In genomic region chr14:23436327-23437141, GRCh38 we compare ENCODE assay signal across 16 cellular contexts. TPM values are rescaled to one million over a fixed set of nuclear protein-coding genes. Genes with fewer than 3 reads are reported as not detected.
A peak's percentile ranks its signal among the peaks of the same experiment; 100 is the strongest.
DNase-seq lines count a peak whose midpoint lies in the region; ATAC-seq lines count a peak whose summit lies in the region.
"Had no signal": no experiment of that assay in that cellular context is flagged by ENCODE, and none has a peak within 500 bp of the region (broad histone marks: within the 10 kb centered on the region; RNA-seq: fewer than 3 reads in every experiment).

No MANE protein-coding gene starts in this region.

- no peak for ATAC-seq in GM21529 (IDR thresholded peaks at IDR 0.05; ENCODE audit: unreplicated experiment)
- ATAC-seq: stimulated activated naive CD8-positive, alpha-beta T cell treated with anti-CD3 and anti-CD28 coated beads, Interleukin-15, amount 100 ng/mL, for 72 hours had no signal

- DNase-seq in NCI-H82 (lab: John Stamatoyannopoulos, UW) (peak; percentile 73), left kidney (ENCODE audit: low read depth, low spot score) (peak; percentile 98), renal cortical epithelial cell (ENCODE audit: low read depth) (peak; percentile 41), SIG-M5 treated with dmso at 0.1 percent for 504 hours (lab: John Stamatoyannopoulos, UW; ENCODE audit: unreplicated experiment) (no peak), glomerular visceral epithelial cell (ENCODE audit: extremely low spot score) (no peak), NCI-H510A treated with DMSO at 0.1 percent for 48 hours (lab: John Stamatoyannopoulos, UW) (no peak)
- DNase-seq: CD8-positive, alpha-beta memory T cell; GOT3; NCI-H146; stimulated activated CD4-positive, alpha-beta T cell treated with anti-CD3 and anti-CD28 coated beads, Interleukin-4, amount 100 ng/mL, for 24 hours had no signal

- peak overlapping the region; percentile 84 for H3K27ac ChIP-seq in cingulate gyrus (ENCODE audit: low read depth, low read length)

RNA-seq across cellular contexts. Expression of gene MYH7, which starts 1.1 kb away (rescaled TPM):
- under 0.01 TPM in 1 of 2 replicates, not detected in the other for total RNA-seq in renal cortical epithelial cell
- total RNA-seq: astrocyte; CD8-positive, alpha-beta memory T cell; epithelial cell of proximal tubule; osteoblast had no signal

RNA-seq across cellular contexts. Expression of gene MYH6, which starts 28.5 kb away (rescaled TPM):
- not detected in 2 replicates for total RNA-seq in renal cortical epithelial cell
- total RNA-seq: astrocyte, epithelial cell of proximal tubule, osteoblast had no signal

RNA-seq across cellular contexts. Expression of gene NGDN, which starts 33.0 kb away (rescaled TPM):
- total RNA-seq in renal cortical epithelial cell, result 41.5 and 53.0 TPM in 2 replicates

RNA-seq across cellular contexts. Expression of gene CMTM5, which starts 59.7 kb away (rescaled TPM):
- total RNA-seq in renal cortical epithelial cell, result not detected in 2 replicates
- total RNA-seq: astrocyte; CD8-positive, alpha-beta memory T cell; epithelial cell of proximal tubule; osteoblast had no signal

Comparison
In these comparisons a context has a peak if more than half of its experiments do, and no peak if none do; other contexts are left out.
1. DNase-seq: peak in NCI-H82 (single experiment), left kidney (single experiment) and renal cortical epithelial cell (single experiment); none in SIG-M5 treated with dmso at 0.1 percent for 504 hours (single experiment), glomerular visceral epithelial cell (single experiment) and NCI-H510A treated with DMSO at 0.1 percent for 48 hours (single experiment).